In genomic region chr2:109545828-109546713, GRCh38 we compare ENCODE assay signal across 8 cellular contexts.
DNase-seq lines count a peak whose midpoint lies in the region; ATAC-seq and TF ChIP-seq lines count a peak whose summit lies in the region.

No MANE protein-coding gene starts in this region.

- DNase-seq in CD4-positive, alpha-beta T cell = peak in 9 of 10 experiments; percentile 25 to 61 (median 44)
- DNase-seq in IMR-90 (peak; percentile 60), SK-N-DZ (ENCODE audit: low spot score) (peak; percentile 39), glutamatergic neuron (peak; percentile 80), posterior cingulate gyrus (peak; percentile 37 to 96 (median 74)), cortex of kidney (lab: John Stamatoyannopoulos, UW) (no peak)
- peak; percentile 68 for DNase-seq in activated naive CD4-positive, alpha-beta T cell treated with anti-CD3 and anti-CD28 coated beads, Interleukin-2, amount 10 ng/mL, durations not matched to agents 7 days and 5 days

- H3K4me1 ChIP-seq in IMR-90 (ENCODE audit: control insufficient read depth, insufficient read depth, low read length) = peaks cover 2% of the 10 kb centered on the region

- peak; percentile 87 for TF ChIP-seq CTCF in CD4-positive, alpha-beta T cell (IDR thresholded peaks at IDR 0.05)
- peak; percentile 92 for TF ChIP-seq CTCF in IMR-90 (conservative IDR thresholded peaks at IDR 0.05; ENCODE audit: low read depth, low read length)
- peak; percentile 81 for TF ChIP-seq CTCF in glutamatergic neuron (IDR thresholded peaks at IDR 0.05; ENCODE audit: partially characterized antibody, unreplicated experiment)

- peaks cover 3% of the 10 kb centered on the region; the same call in 1 of the 2 replicates for H3K9me1 ChIP-seq in IMR-90 (ENCODE audit: insufficient read depth, low read length)

- peak; percentile 90 for ATAC-seq in CD4-positive, alpha-beta T cell (ENCODE audit: poor library complexity)
- ATAC-seq in GM19397 (IDR thresholded peaks at IDR 0.05; ENCODE audit: unreplicated experiment) = peak; percentile 88
- peak; percentile 98 for ATAC-seq in IMR-90 (ENCODE audit: low read depth)

- 0 out of 2 replicates have a peak, but pooled peaks have one; percentile 47 for TF ChIP-seq POLR2A in IMR-90 (IDR thresholded peaks at IDR 0.05; ENCODE audit: low read depth, low read length)

- H2BK120ac ChIP-seq in IMR-90 (ENCODE audit: low read depth, low read length) = no peak overlapping the region

- no peak overlapping the region for H3K4me2 ChIP-seq in IMR-90 (ENCODE audit: low read depth, low read length)

- no peak overlapping the region for H3K4me3 Mint-ChIP-seq in CD4-positive, alpha-beta T cell
- no peak overlapping the region for H3K4me3 Mint-ChIP-seq in activated naive CD4-positive, alpha-beta T cell treated with anti-CD3 and anti-CD28 coated beads, Interleukin-2, amount 10 ng/mL, durations not matched to agents 7 days and 5 days
- H3K4me3 Mint-ChIP-seq in glutamatergic neuron (ENCODE audit: unreplicated experiment) = no peak overlapping the region

- H3K14ac ChIP-seq in IMR-90 (replicated peaks; ENCODE audit: low read depth, low read length) = no peak overlapping the region

- peaks cover 9% of the 10 kb centered on the region for H3K36me3 ChIP-seq in IMR-90 (ENCODE audit: control insufficient read depth, insufficient read depth, low read length)

- peaks cover 7% of the 10 kb centered on the region for H3K27me3 Mint-ChIP-seq in CD4-positive, alpha-beta T cell
- peaks cover 18% of the 10 kb centered on the region for H3K27me3 Mint-ChIP-seq in activated naive CD4-positive, alpha-beta T cell treated with anti-CD3 and anti-CD28 coated beads, Interleukin-2, amount 10 ng/mL, durations not matched to agents 7 days and 5 days
- peaks cover 4% of the 10 kb centered on the region for H3K27me3 Mint-ChIP-seq in glutamatergic neuron (ENCODE audit: unreplicated experiment)

- no peaks in the 10 kb centered on the region for H3K9me3 Mint-ChIP-seq in CD4-positive, alpha-beta T cell
- H3K9me3 Mint-ChIP-seq in activated naive CD4-positive, alpha-beta T cell treated with anti-CD3 and anti-CD28 coated beads, Interleukin-2, amount 10 ng/mL, durations not matched to agents 7 days and 5 days = no peaks in the 10 kb centered on the region
- H3K9me3 Mint-ChIP-seq in glutamatergic neuron (ENCODE audit: unreplicated experiment) = no peaks in the 10 kb centered on the region

- no peak overlapping the region for H3K27ac ChIP-seq in CD4-positive, alpha-beta T cell (ENCODE audit: low read depth, low read length)
- no peak overlapping the region for H3K27ac ChIP-seq in IMR-90 (ENCODE audit: insufficient read depth, low read length)

- intact Hi-C loops in CD4-positive, alpha-beta T cell (cut with DNase I, micrococcal nuclease) = loop anchor here in 1 of 2 experiments (5.0 kb wide), 1 partner anchor 186 kb away; no protein-coding TSS in a partner anchor
- intact Hi-C loops in IMR-90 (cut with micrococcal nuclease) (no loop called here), posterior cingulate gyrus (cut with DNase I) (loop anchor here (10.0 kb wide), 1 partner anchor 179 kb away; no protein-coding TSS in a partner anchor)

- no peak overlapping the region for H2BK5ac ChIP-seq in IMR-90 (ENCODE audit: low read depth, low read length, poor library complexity, severe bottlenecking)

- no peaks in the 10 kb centered on the region for H3K27me3 ChIP-seq in CD4-positive, alpha-beta T cell (ENCODE audit: control insufficient read depth, insufficient read depth, low read length)
- H3K27me3 ChIP-seq in IMR-90 (ENCODE audit: control insufficient read depth, insufficient read depth, low read length) = no peaks in the 10 kb centered on the region

- H3K79me1 ChIP-seq in IMR-90 (ENCODE audit: low read depth in 1 of 2, low read length in 2 of 2) = peaks cover 0 to 9% of the 10 kb centered on the region in 2 experiments; a peak in 2 of 4 replicates

- no peaks in the 10 kb centered on the region for H3K4me1 Mint-ChIP-seq in CD4-positive, alpha-beta T cell (ENCODE audit: low read depth)
- no peaks in the 10 kb centered on the region for H3K4me1 Mint-ChIP-seq in activated naive CD4-positive, alpha-beta T cell treated with anti-CD3 and anti-CD28 coated beads, Interleukin-2, amount 10 ng/mL, durations not matched to agents 7 days and 5 days
- H3K4me1 Mint-ChIP-seq in glutamatergic neuron (ENCODE audit: low read depth, unreplicated experiment) = peaks cover 9% of the 10 kb centered on the region

- H4K5ac ChIP-seq in IMR-90 (ENCODE audit: low read depth, low read length) = no peak overlapping the region

- no peak overlapping the region for H3K18ac ChIP-seq in IMR-90 (ENCODE audit: low read depth, low read length)

- no peak overlapping the region for H2AFZ ChIP-seq in IMR-90 (replicated peaks; ENCODE audit: low read length, poor library complexity)

- H3K23ac ChIP-seq in IMR-90 (ENCODE audit: low read depth, low read length) = no peak overlapping the region

- H3K9ac ChIP-seq in IMR-90 (ENCODE audit: low read depth, low read length) = no peak overlapping the region

- no peak overlapping the region for H3K4ac ChIP-seq in IMR-90 (ENCODE audit: low read depth, low read length)

- H3K56ac ChIP-seq in IMR-90 (ENCODE audit: extremely low read depth, insufficient read depth, low read length) = no peak overlapping the region

- no peak overlapping the region for H3K27ac Mint-ChIP-seq in CD4-positive, alpha-beta T cell
- H3K27ac Mint-ChIP-seq in activated naive CD4-positive, alpha-beta T cell treated with anti-CD3 and anti-CD28 coated beads, Interleukin-2, amount 10 ng/mL, durations not matched to agents 7 days and 5 days = no peak overlapping the region
- H3K27ac Mint-ChIP-seq in glutamatergic neuron (ENCODE audit: unreplicated experiment) = no peak overlapping the region

- H4K8ac ChIP-seq in IMR-90 (ENCODE audit: low read depth in 2 of 2, low read length in 2 of 2) = no peak overlapping the region

- no peaks in the 10 kb centered on the region for H3K9me3 ChIP-seq in CD4-positive, alpha-beta T cell (ENCODE audit: control insufficient read depth, low read length)
- H3K9me3 ChIP-seq in IMR-90 (ENCODE audit: control insufficient read depth, insufficient read depth, low read length) = no peaks in the 10 kb centered on the region

- no peak overlapping the region for H2AK9ac ChIP-seq in IMR-90 (replicated peaks; ENCODE audit: low read depth, low read length, poor library complexity)

- CTCF ChIA-PET in CD4-positive, alpha-beta T cell (lab: Charles Lee) = interaction anchor here (0.9 to 2.0 kb wide), 6 partner anchors 10 to 611 kb away, joined by 3 to 7 read pairs (median 6); no protein-coding TSS in a partner anchor
- CTCF ChIA-PET in IMR-90 (lab: Yijun Ruan, JAX) = interaction anchor here (0.6 to 3.3 kb wide), 16 partner anchors 10 to 190 kb away, joined by 3 to 18 read pairs (median 5); partner anchors contain the start of genes SEPTIN10 and SOWAHC
- CTCF ChIA-PET in activated naive CD4-positive, alpha-beta T cell treated with anti-CD3 and anti-CD28 coated beads, Interleukin-2, amount 10 ng/mL, durations not matched to agents 7 days and 5 days (lab: Charles Lee) = interaction anchor here (0.6 to 2.6 kb wide), 19 partner anchors 10 to 1391 kb away, joined by 3 to 18 read pairs (median 5); no protein-coding TSS in a partner anchor

- H2BK15ac ChIP-seq in IMR-90 (ENCODE audit: low read depth, low read length) = no peak overlapping the region

- in situ Hi-C loops in IMR-90 (cut with MboI; ENCODE audit: low sequenced_read_pairs) = no loop called here

- dilution Hi-C loops in IMR-90 (cut with HindIII; ENCODE audit: low sequenced_read_pairs, unreplicated experiment) = no loop called here

- 42% methylated on average over 4 of the region's 10 CpGs; no CpG with 5 or more reads in 1 of the 2 experiments for WGBS in IMR-90 (ENCODE audit: extremely low coverage in 2 of 2, insufficient read length in 1 of 2), 2 experiments

- no peak overlapping the region for H4K91ac ChIP-seq in IMR-90 (ENCODE audit: insufficient read depth, low read depth, low read length)

- H2BK20ac ChIP-seq in IMR-90 (ENCODE audit: low read depth, low read length) = no peak overlapping the region

- POLR2A ChIA-PET in CD4-positive, alpha-beta T cell (lab: Charles Lee) = interaction anchor here (0.6 to 1.2 kb wide), 2 partner anchors 68 to 645 kb away, joined by 3 to 4 read pairs; partner anchors contain the start of gene SOWAHC
- POLR2A ChIA-PET in IMR-90 (lab: Charles Lee; ENCODE audit: unreplicated experiment) = interaction anchor here (0.6 kb wide), 1 partner anchor 12 kb away, joined by 3 read pairs; no protein-coding TSS in a partner anchor

- peak; percentile 94 for TF ChIP-seq RAD21 in IMR-90 (IDR thresholded peaks at IDR 0.05; ENCODE audit: low read length)

- no TSS peak for BruUV-seq in IMR-90 (replicated peaks; lab: Mats Ljungman, UMichigan)

- H3K4me3 ChIP-seq in IMR-90 (ENCODE audit: insufficient read depth, low read depth, low read length) = no peak overlapping the region

- H4K20me1 ChIP-seq in IMR-90 (ENCODE audit: insufficient read depth, low read length) = peaks cover 3% of the 10 kb centered on the region

- no peak overlapping the region for H2AK5ac ChIP-seq in IMR-90 (ENCODE audit: low read depth, low read length)

- no peaks in the 10 kb centered on the region for H3K36me3 Mint-ChIP-seq in CD4-positive, alpha-beta T cell (ENCODE audit: low read depth)
- H3K36me3 Mint-ChIP-seq in activated naive CD4-positive, alpha-beta T cell treated with anti-CD3 and anti-CD28 coated beads, Interleukin-2, amount 10 ng/mL, durations not matched to agents 7 days and 5 days = no peaks in the 10 kb centered on the region
- H3K36me3 Mint-ChIP-seq in glutamatergic neuron (ENCODE audit: unreplicated experiment) = no peaks in the 10 kb centered on the region

TF ChIP-seq in IMR-90, 13 proteins besides CTCF, POLR2A, EP300 and RAD21:
- peak; percentile 85 for TF ChIP-seq SMC3 (IDR thresholded peaks at IDR 0.05; ENCODE audit: low read depth, low read length)
- TF ChIP-seq MXI1 (IDR thresholded peaks at IDR 0.05; ENCODE audit: borderline replicate concordance, low read depth, low read length) = no peak
TF ChIP-seq in IMR-90: peak in this region for 1.
